ENCODE assay signal across 1 cellular context in the genomic region with DNA sequence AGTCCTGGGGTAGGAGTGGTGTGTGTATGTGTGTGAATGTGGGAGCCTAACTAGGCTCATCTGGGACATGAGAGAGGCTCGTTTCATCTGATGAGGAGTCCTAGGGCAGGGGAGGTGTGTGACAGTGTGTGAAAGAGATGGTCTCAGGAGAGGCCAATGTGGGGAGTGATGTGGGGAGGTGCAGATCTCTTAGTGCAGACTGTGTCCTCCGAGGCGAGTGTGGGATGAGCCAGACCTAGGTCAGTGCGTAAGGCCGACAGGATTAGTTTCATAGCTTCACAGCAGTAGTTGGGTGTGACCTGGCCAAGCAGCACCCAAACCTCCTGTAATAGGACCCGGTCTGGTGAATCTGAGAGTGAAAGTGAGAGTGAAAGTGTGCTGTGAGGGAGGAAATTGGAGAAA.
TF ChIP-seq lines count a peak whose summit lies in the region.

No MANE protein-coding gene starts in this region.

TF ChIP-seq in H1, 55 proteins besides CTCF, POLR2A, EP300 and RAD21 (continued from another document):
- TF ChIP-seq CHD7 (IDR thresholded peaks at IDR 0.05; ENCODE audit: insufficient replicate concordance, low read length) (no peak), KDM5A (IDR thresholded peaks at IDR 0.05; ENCODE audit: low read length) (no peak), KDM1A (IDR thresholded peaks at IDR 0.05; ENCODE audit: borderline replicate concordance, low read length) (no peak), ASH2L (IDR thresholded peaks at IDR 0.05; ENCODE audit: low read length) (no peak), CHD2 (IDR thresholded peaks at IDR 0.05; ENCODE audit: low read length) (no peak), BACH1 (IDR thresholded peaks at IDR 0.05; ENCODE audit: low read length) (no peak), TAF7 (optimal IDR thresholded peaks at IDR 0.05; ENCODE audit: borderline replicate concordance, low read depth, low read length) (no peak), ATF2 (IDR thresholded peaks at IDR 0.05; ENCODE audit: low read length) (no peak)
- TF ChIP-seq, protein P1, sequence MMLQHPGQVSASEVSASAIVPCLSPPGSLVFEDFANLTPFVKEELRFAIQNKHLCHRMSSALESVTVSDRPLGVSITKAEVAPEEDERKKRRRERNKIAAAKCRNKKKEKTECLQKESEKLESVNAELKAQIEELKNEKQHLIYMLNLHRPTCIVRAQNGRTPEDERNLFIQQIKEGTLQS (IDR thresholded peaks at IDR 0.05; ENCODE audit: insufficient read depth, low read depth, low read length) = no peak
